17 cellular contexts compared by ENCODE assay signal in genomic region chr7:81812514-81813472, GRCh38. TPM values are rescaled to one million over a fixed set of nuclear protein-coding genes. Genes with fewer than 3 reads are reported as not detected.
DNase-seq lines count a peak whose midpoint lies in the region; ATAC-seq, FAIRE-seq and TF ChIP-seq lines count a peak whose summit lies in the region.
"Had no signal": no experiment of that assay in that cellular context is flagged by ENCODE, and none has a peak within 500 bp of the region (broad histone marks: within the 10 kb centered on the region; RNA-seq: fewer than 3 reads in every experiment).

No MANE protein-coding gene starts in this region.

- ATAC-seq in GM18505 (IDR thresholded peaks at IDR 0.05; ENCODE audit: unreplicated experiment) (peak; percentile 95), GM19467 (IDR thresholded peaks at IDR 0.05; ENCODE audit: unreplicated experiment) (peak; percentile 69), HG03039 (IDR thresholded peaks at IDR 0.05; ENCODE audit: unreplicated experiment) (peak; percentile 97), GM18858 (IDR thresholded peaks at IDR 0.05; ENCODE audit: unreplicated experiment) (no peak)

- TF ChIP-seq POLR2A in GM18505 (IDR thresholded peaks at IDR 0.05; ENCODE audit: borderline replicate concordance, extremely low read depth, insufficient read depth, insufficient read length), result no peak

- FAIRE-seq in frontal cortex (lab: Jason Lieb, UNC), result no peak
- FAIRE-seq: G401.6 had no signal

- DNase-seq in NCI-H2029 (lab: John Stamatoyannopoulos, UW) (peak; percentile 52), frontal cortex (ENCODE audit: low spot score in 2 of 2) (no peak), midbrain (lab: John Stamatoyannopoulos, UW) (no peak)
- DNase-seq in activated CD4-positive, alpha-beta T cell treated with anti-CD3 and anti-CD28 coated beads for 48 hours, result no peak
- DNase-seq: activated CD4-positive, alpha-beta T cell treated with anti-CD3 and anti-CD28 coated beads for 4 hours; activated effector memory CD4-positive, alpha-beta T cell treated with anti-CD3 and anti-CD28 coated beads, Interleukin-2, amount 50 U/mL, for 16 hours; central memory CD4-positive, alpha-beta T cell; IMR-90; naive B cell; NCI-H2081 treated with DMSO at 0.1 percent for 48 hours; thyroid gland had no signal

RNA-seq across cellular contexts. Expression of gene HGF, which starts 42.9 kb away (rescaled TPM):
- 5.7 TPM for total RNA-seq in frontal cortex
- total RNA-seq: B cell had no signal
